ENCODE assay signal across 19 cellular contexts in the genomic region with DNA sequence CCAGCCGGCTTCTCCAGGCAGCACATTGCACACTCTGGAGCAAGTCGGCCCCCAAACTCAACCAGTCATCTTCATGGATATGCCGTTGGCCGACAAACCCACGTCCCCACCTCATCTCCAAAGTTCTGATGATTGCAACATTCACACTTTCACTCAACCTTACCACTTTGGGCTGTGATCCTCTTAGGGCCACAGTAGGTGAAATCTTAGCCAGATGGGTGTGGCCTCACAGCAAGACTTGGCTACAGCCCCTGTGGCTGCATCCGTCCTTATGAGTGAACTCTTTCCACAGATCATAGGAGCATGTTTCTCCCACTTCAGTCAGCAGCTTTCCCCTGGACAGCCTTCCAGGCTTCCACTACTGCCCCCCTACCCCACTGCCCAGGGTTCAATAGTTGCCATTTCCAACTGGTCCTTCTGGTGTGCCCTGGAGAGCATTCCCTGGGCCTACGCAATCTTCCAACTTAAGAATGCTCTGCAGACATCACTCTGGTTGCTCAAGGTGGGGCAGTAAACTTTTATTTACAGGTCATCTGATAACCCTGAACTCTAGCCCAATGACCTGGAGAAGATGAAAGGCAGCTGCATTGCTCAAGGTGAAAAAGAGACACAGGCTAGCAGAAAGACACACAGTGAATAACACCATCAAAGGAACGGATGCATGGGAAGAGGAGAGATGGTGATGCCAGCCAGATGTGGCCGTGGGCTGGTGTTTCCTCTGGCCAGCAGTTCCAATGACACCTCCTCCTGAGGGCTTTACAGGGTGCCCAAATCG. TPM values are rescaled to one million over a fixed set of nuclear protein-coding genes. Genes with fewer than 3 reads are reported as not detected.
DNase-seq lines count a peak whose midpoint lies in the region; ATAC-seq and TF ChIP-seq lines count a peak whose summit lies in the region.
"Had no signal": no experiment of that assay in that cellular context is flagged by ENCODE, and none has a peak within 500 bp of the region (broad histone marks: within the 10 kb centered on the region; RNA-seq: fewer than 3 reads in every experiment).

No MANE protein-coding gene starts in this region.

- peaks cover 80% of the 10 kb centered on the region for H3K4me1 Mint-ChIP-seq in activated CD4-positive, alpha-beta T cell treated with anti-CD3 and anti-CD28 coated beads for 36 hours
- H3K4me1 Mint-ChIP-seq in activated T-helper 17 cell treated with anti-CD3 and anti-CD28 coated beads, Interleukin-2, amount 50 U/mL, for 72 hours = peaks cover 48% of the 10 kb centered on the region
- H3K4me1 Mint-ChIP-seq in naive thymus-derived CD4-positive, alpha-beta T cell = peaks cover 49 to 98% (median 84%) of the 10 kb centered on the region in 7 donors

- H3K27me3 Mint-ChIP-seq in activated CD4-positive, alpha-beta T cell treated with anti-CD3 and anti-CD28 coated beads for 36 hours = no peaks in the 10 kb centered on the region
- H3K27me3 Mint-ChIP-seq in activated T-helper 17 cell treated with anti-CD3 and anti-CD28 coated beads, Interleukin-2, amount 50 U/mL, for 72 hours = no peaks in the 10 kb centered on the region
- H3K27me3 Mint-ChIP-seq in naive thymus-derived CD4-positive, alpha-beta T cell = no peaks in the 10 kb centered on the region
- H3K27me3 Mint-ChIP-seq: stimulated activated memory B cell treated with anti-CD40 and anti-IgM and Interleukin-4, amounts not matched to agents 10 μg/mL and 1 μg/mL and 100 μg/mL, for 72 hours had no signal

- H3K4me3 Mint-ChIP-seq in activated CD4-positive, alpha-beta T cell treated with anti-CD3 and anti-CD28 coated beads for 36 hours = no peak overlapping the region
- H3K4me3 Mint-ChIP-seq in activated T-helper 17 cell treated with anti-CD3 and anti-CD28 coated beads, Interleukin-2, amount 50 U/mL, for 72 hours = peak overlapping the region; percentile 76
- peak overlapping the region; percentile 42 to 76 (median 57) for H3K4me3 Mint-ChIP-seq in naive thymus-derived CD4-positive, alpha-beta T cell
- H3K4me3 Mint-ChIP-seq: stimulated activated memory B cell treated with anti-CD40 and anti-IgM and Interleukin-4, amounts not matched to agents 10 μg/mL and 1 μg/mL and 100 μg/mL, for 72 hours had no signal

- 85 to 91% methylated on average over 10 of the region's 10 CpGs for WGBS in testis, 2 donors

- intact Hi-C loops in activated CD4-positive, alpha-beta T cell treated with anti-CD3 and anti-CD28 coated beads for 36 hours (cut with DNase I, micrococcal nuclease) = loop anchor here in 1 of 2 experiments (5.0 kb wide), 1 partner anchor 40 kb away; no protein-coding TSS in a partner anchor
- intact Hi-C loops in naive thymus-derived CD4-positive, alpha-beta T cell (cut with micrococcal nuclease) = no loop called here
- intact Hi-C loops in testis (cut with DNase I; ENCODE audit: low total_unique reads) = no loop called here

- TF ChIP-seq CTCF in testis (IDR thresholded peaks at IDR 0.05) = no peak

- TF ChIP-seq POLR2A in testis (IDR thresholded peaks at IDR 0.05) = no peak

- POLR2A ChIA-PET in activated CD4-positive, alpha-beta T cell treated with anti-CD3 and anti-CD28 coated beads for 36 hours (lab: Charles Lee) = no interaction called here
- POLR2A ChIA-PET in naive thymus-derived CD4-positive, alpha-beta T cell (lab: Charles Lee) = interaction anchor here (0.9 to 27.5 kb wide), 6 partner anchors 12 to 182 kb away, joined by 3 to 643 read pairs (median 6); partner anchors contain the start of gene ARL4C

- no peaks in the 10 kb centered on the region for H3K27me3 ChIP-seq in naive thymus-derived CD4-positive, alpha-beta T cell (ENCODE audit: control insufficient read depth in 2 of 2, insufficient read depth in 2 of 2, low read length in 2 of 2)
- H3K27me3 ChIP-seq in testis = no peaks in the 10 kb centered on the region
- H3K27me3 ChIP-seq: BLaER1 treated with 17β-estradiol and CSF1 and Interleukin-3, amounts not matched to agents 10 nM and 100 nM; body of pancreas; upper lobe of right lung had no signal

- no peak overlapping the region for H3K4me3 ChIP-seq in naive thymus-derived CD4-positive, alpha-beta T cell (ENCODE audit: low read length)
- no peak overlapping the region for H3K4me3 ChIP-seq in testis
- H3K4me3 ChIP-seq: BLaER1 treated with 17β-estradiol and CSF1 and Interleukin-3, amounts not matched to agents 10 nM and 100 nM; body of pancreas; prostate gland; upper lobe of right lung had no signal

- peaks cover 11% of the 10 kb centered on the region for H3K9me3 Mint-ChIP-seq in activated CD4-positive, alpha-beta T cell treated with anti-CD3 and anti-CD28 coated beads for 36 hours (ENCODE audit: low read depth)
- peaks cover 10% of the 10 kb centered on the region for H3K9me3 Mint-ChIP-seq in activated T-helper 17 cell treated with anti-CD3 and anti-CD28 coated beads, Interleukin-2, amount 50 U/mL, for 72 hours
- H3K9me3 Mint-ChIP-seq in naive thymus-derived CD4-positive, alpha-beta T cell = peaks cover 0 to 17% (median 3%) of the 10 kb centered on the region in 11 donors

- peaks cover 3% of the 10 kb centered on the region for H3K36me3 Mint-ChIP-seq in activated CD4-positive, alpha-beta T cell treated with anti-CD3 and anti-CD28 coated beads for 36 hours (ENCODE audit: low read depth)
- H3K36me3 Mint-ChIP-seq in activated T-helper 17 cell treated with anti-CD3 and anti-CD28 coated beads, Interleukin-2, amount 50 U/mL, for 72 hours (ENCODE audit: low read depth) = no peaks in the 10 kb centered on the region
- peaks cover 0 to 43% (median 0%) of the 10 kb centered on the region in 5 donors for H3K36me3 Mint-ChIP-seq in naive thymus-derived CD4-positive, alpha-beta T cell
- H3K36me3 Mint-ChIP-seq: naive B cell; stimulated activated memory B cell treated with anti-CD40 and anti-IgM and Interleukin-4, amounts not matched to agents 10 μg/mL and 1 μg/mL and 100 μg/mL, for 72 hours had no signal

- H3K9me3 ChIP-seq in naive thymus-derived CD4-positive, alpha-beta T cell (ENCODE audit: control insufficient read depth in 2 of 3, low read length in 3 of 3) = no peaks in the 10 kb centered on the region
- H3K9me3 ChIP-seq in testis = no peaks in the 10 kb centered on the region
- H3K9me3 ChIP-seq: body of pancreas, prostate gland, upper lobe of right lung had no signal

- no peak for DNase-seq in activated CD4-positive, alpha-beta T cell treated with anti-CD3 and anti-CD28 coated beads for 36 hours
- DNase-seq in activated CD4-positive, alpha-beta T cell treated with anti-CD3 and anti-CD28 coated beads for 4 hours = no peak
- DNase-seq in ELF-1 (ENCODE audit: low read depth, low spot score) = peak; percentile 35
- no peak for DNase-seq in naive thymus-derived CD4-positive, alpha-beta T cell
- DNase-seq in testis = no peak
- no peak for DNase-seq in hippocampal formation (lab: John Stamatoyannopoulos, UW)
- no peak for DNase-seq in NCI-H2227 treated with DMSO at 0.1 percent for 48 hours (lab: John Stamatoyannopoulos, UW)
- DNase-seq: 8988T; activated effector memory CD4-positive, alpha-beta T cell treated with anti-CD3 and anti-CD28 coated beads, Interleukin-2, amount 50 U/mL, for 16 hours; body of pancreas; naive B cell; NCI-H146; NCI-H82; upper lobe of right lung had no signal

- CTCF ChIA-PET in activated CD4-positive, alpha-beta T cell treated with anti-CD3 and anti-CD28 coated beads for 36 hours (lab: Charles Lee) = interaction anchor here (0.8 kb wide), 1 partner anchor 91 kb away, joined by 3 read pairs; no protein-coding TSS in a partner anchor
- CTCF ChIA-PET in naive thymus-derived CD4-positive, alpha-beta T cell (lab: Charles Lee) = interaction anchor here (0.9 to 3.2 kb wide), 4 partner anchors 8 to 225 kb away, joined by 3 to 16 read pairs (median 4); no protein-coding TSS in a partner anchor

- ATAC-seq in activated CD4-positive, alpha-beta T cell treated with anti-CD3 and anti-CD28 coated beads for 36 hours = peak; percentile 17
- ATAC-seq in activated T-helper 17 cell treated with anti-CD3 and anti-CD28 coated beads, Interleukin-2, amount 50 U/mL, for 72 hours (replicated peaks) = peak; percentile 27
- ATAC-seq in naive thymus-derived CD4-positive, alpha-beta T cell = no peak
- ATAC-seq: body of pancreas; HCT116; stimulated activated memory B cell treated with anti-CD40 and anti-IgM and Interleukin-4, amounts not matched to agents 10 μg/mL and 1 μg/mL and 100 μg/mL, for 72 hours; upper lobe of right lung had no signal

- peaks cover 62 to 63% of the 10 kb centered on the region in 2 donors for H3K4me1 ChIP-seq in naive thymus-derived CD4-positive, alpha-beta T cell (ENCODE audit: control insufficient read depth in 2 of 2, insufficient read depth in 2 of 2, low read length in 2 of 2)
- no peaks in the 10 kb centered on the region for H3K4me1 ChIP-seq in testis
- H3K4me1 ChIP-seq: BLaER1 treated with 17β-estradiol and CSF1 and Interleukin-3, amounts not matched to agents 10 nM and 100 nM; body of pancreas; prostate gland; upper lobe of right lung had no signal

- H3K36me3 ChIP-seq in naive thymus-derived CD4-positive, alpha-beta T cell (ENCODE audit: control insufficient read depth in 2 of 3, insufficient read depth in 3 of 3, low read length in 3 of 3) = no peaks in the 10 kb centered on the region
- H3K36me3 ChIP-seq in testis (ENCODE audit: low read depth, missing control alignments) = no peaks in the 10 kb centered on the region
- H3K36me3 ChIP-seq: BLaER1 treated with 17β-estradiol and CSF1 and Interleukin-3, amounts not matched to agents 10 nM and 100 nM; prostate gland; upper lobe of right lung had no signal

- H3K27ac Mint-ChIP-seq in activated CD4-positive, alpha-beta T cell treated with anti-CD3 and anti-CD28 coated beads for 36 hours = peak overlapping the region; percentile 24
- H3K27ac Mint-ChIP-seq in activated T-helper 17 cell treated with anti-CD3 and anti-CD28 coated beads, Interleukin-2, amount 50 U/mL, for 72 hours = peak overlapping the region; percentile 59
- peak overlapping the region; percentile 82 to 100 (median 96) for H3K27ac Mint-ChIP-seq in naive thymus-derived CD4-positive, alpha-beta T cell
- H3K27ac Mint-ChIP-seq: naive B cell; stimulated activated memory B cell treated with anti-CD40 and anti-IgM and Interleukin-4, amounts not matched to agents 10 μg/mL and 1 μg/mL and 100 μg/mL, for 72 hours had no signal

- peak overlapping the region; percentile 93 for H3K27ac ChIP-seq in naive thymus-derived CD4-positive, alpha-beta T cell (ENCODE audit: low read depth, low read length)
- no peak overlapping the region for H3K27ac ChIP-seq in testis
- H3K27ac ChIP-seq: BLaER1 treated with 17β-estradiol and CSF1 and Interleukin-3, amounts not matched to agents 10 nM and 100 nM; body of pancreas; upper lobe of right lung had no signal

RNA-seq across cellular contexts. Expression of gene ARL4C, which starts 34.5 kb away (rescaled TPM):
- total RNA-seq in activated CD4-positive, alpha-beta T cell treated with anti-CD3 and anti-CD28 coated beads for 36 hours = 10 to 100 TPM; 27.2 to 32.8 TPM
- total RNA-seq in activated T-helper 17 cell treated with anti-CD3 and anti-CD28 coated beads, Interleukin-2, amount 50 U/mL, for 72 hours = 100 to 1,000 TPM in 1 of 2 donors, 10 to 100 TPM in 1; 43.4 to 118 TPM
- total RNA-seq in naive thymus-derived CD4-positive, alpha-beta T cell = 100 to 1,000 TPM; 200 to 329 (median 290) TPM
- polyA plus RNA-seq in naive thymus-derived CD4-positive, alpha-beta T cell = 100 to 1,000 TPM in 1 of 2 donors, 10 to 100 TPM in 1; 90.6 to 115 TPM
- 1 to 10 TPM; 1.3 to 3.0 TPM for total RNA-seq in testis
- 4.4 TPM for polyA plus RNA-seq in testis (ENCODE audit: insufficient read depth, low read depth, low replicate concordance)

Comparison
In these comparisons a context has a peak if more than half of its experiments do, and no peak if none do; other contexts are left out.
1. H3K27ac Mint-ChIP-seq: peak in every context shown above with its lines; median percentile 96 in naive thymus-derived CD4-positive, alpha-beta T cell; 59 in activated T-helper 17 cell treated with anti-CD3 and anti-CD28 coated beads, Interleukin-2, amount 50 U/mL, for 72 hours; 24 in activated CD4-positive, alpha-beta T cell treated with anti-CD3 and anti-CD28 coated beads for 36 hours.
2. RNA of gene ARL4C, which starts 34.5 kb away (total RNA-seq): 200 to 329 TPM in naive thymus-derived CD4-positive, alpha-beta T cell, 43.4 to 118 TPM in activated T-helper 17 cell treated with anti-CD3 and anti-CD28 coated beads, Interleukin-2, amount 50 U/mL, for 72 hours and 27.2 to 32.8 TPM in activated CD4-positive, alpha-beta T cell treated with anti-CD3 and anti-CD28 coated beads for 36 hours; 1.3 to 3.0 TPM in testis; every median in the first group is over 4 times any median in the second.